ENCODE assay signal across 12 cellular contexts in genomic region chr2:112622528-112622849, GRCh38. TPM values are rescaled to one million over a fixed set of nuclear protein-coding genes. Genes with fewer than 3 reads are reported as not detected.
DNase-seq lines count a peak whose midpoint lies in the region; ATAC-seq, FAIRE-seq and TF ChIP-seq lines count a peak whose summit lies in the region.
"Had no signal": no experiment of that assay in that cellular context is flagged by ENCODE, and none has a peak within 500 bp of the region (broad histone marks: within the 10 kb centered on the region; RNA-seq: fewer than 3 reads in every experiment).

No MANE protein-coding gene starts in this region.

- H3K27me3 Mint-ChIP-seq in Calu3 (ENCODE audit: unreplicated experiment), result no peaks in the 10 kb centered on the region

- no peak for FAIRE-seq in H54 (lab: Jason Lieb, UNC)

- no peak for TF ChIP-seq POLR2A in breast epithelium (IDR thresholded peaks at IDR 0.05)
- TF ChIP-seq POLR2A in H54 (IDR thresholded peaks at IDR 0.05; ENCODE audit: low read depth, low read length), result no peak

- H3K27ac ChIP-seq in breast epithelium (peak overlapping the region; percentile 45 to 92), mesendoderm (ENCODE audit: low read depth, low read length) (no peak overlapping the region)

- H3K36me3 ChIP-seq in MG63 (no peaks in the 10 kb centered on the region), breast epithelium (no peaks in the 10 kb centered on the region), mesendoderm (ENCODE audit: control insufficient read depth, insufficient read depth, low read length) (no peaks in the 10 kb centered on the region)

- no peaks in the 10 kb centered on the region for H3K79me2 ChIP-seq in mesendoderm (ENCODE audit: control insufficient read depth, insufficient read depth, low read length)

- no peak overlapping the region for H3K4me3 Mint-ChIP-seq in Calu3 (ENCODE audit: low read depth, unreplicated experiment)

- H3K9me3 ChIP-seq in MG63, result no peaks in the 10 kb centered on the region
- H3K9me3 ChIP-seq in breast epithelium, result no peaks in the 10 kb centered on the region

- no peak overlapping the region for H3K4ac ChIP-seq in mesendoderm (ENCODE audit: low read depth, low read length)

- H3K27me3 ChIP-seq in MG63 (no peaks in the 10 kb centered on the region), breast epithelium (no peaks in the 10 kb centered on the region), mesendoderm (ENCODE audit: insufficient read depth, low read length, poor library complexity) (no peaks in the 10 kb centered on the region)

- H3K36me3 Mint-ChIP-seq in Calu3 (ENCODE audit: insufficient read depth, unreplicated experiment), result peaks cover 7% of the 10 kb centered on the region

- H2BK120ac ChIP-seq in mesendoderm (ENCODE audit: low read depth, low read length), result no peak overlapping the region

- ATAC-seq in GM21825 (IDR thresholded peaks at IDR 0.05; ENCODE audit: unreplicated experiment), result no peak
- no peak for ATAC-seq in HG03354 (IDR thresholded peaks at IDR 0.05; ENCODE audit: poor library complexity, severe bottlenecking, unreplicated experiment)

- H3K9me3 Mint-ChIP-seq in Calu3 (ENCODE audit: low read depth, unreplicated experiment), result no peaks in the 10 kb centered on the region

- H3K4me1 ChIP-seq in breast epithelium, result peaks cover 0 to 11% of the 10 kb centered on the region in 2 donors
- no peaks in the 10 kb centered on the region for H3K4me1 ChIP-seq in mesendoderm (ENCODE audit: control insufficient read depth, low read depth, low read length)

- BruUV-seq in Calu3 (replicated peaks; lab: Mats Ljungman, UMichigan), result no TSS peak

- H3K4me3 ChIP-seq in MG63 (peak overlapping the region; percentile 26), breast epithelium (no peak overlapping the region), mesendoderm (ENCODE audit: low read length) (no peak overlapping the region)

- no peak overlapping the region for H2AK5ac ChIP-seq in mesendoderm (ENCODE audit: low read length)

- no peak overlapping the region for H2BK15ac ChIP-seq in mesendoderm (replicated peaks; ENCODE audit: low read depth)

- peaks cover 20% of the 10 kb centered on the region for H3K4me1 Mint-ChIP-seq in Calu3 (ENCODE audit: low read depth, unreplicated experiment)

- no peak overlapping the region for H2BK5ac ChIP-seq in mesendoderm (ENCODE audit: low read length)

- intact Hi-C loops in breast epithelium (cut with DNase I; ENCODE audit: low total_unique reads), result loop anchor here (10.0 kb wide), 1 partner anchor 332 kb away; no protein-coding TSS in a partner anchor
- intact Hi-C loops in Calu3 (cut with micrococcal nuclease; ENCODE audit: unreplicated experiment), result no loop called here

- no peak overlapping the region for H3K4me2 ChIP-seq in mesendoderm (ENCODE audit: low read length)

- H3K9ac ChIP-seq in mesendoderm (ENCODE audit: low read length), result no peak overlapping the region

- DNase-seq in AG20443 (ENCODE audit: low spot score) (peak; percentile 70), MG63 (peak; percentile 53), breast epithelium (ENCODE audit: low spot score in 2 of 2) (no peak), mesendoderm (no peak), Calu3 (no peak), H54 (ENCODE audit: insufficient read length, low spot score) (no peak)
- DNase-seq: activated CD4-positive, CD25-positive, alpha-beta regulatory T cell treated with anti-CD3 and anti-CD28 coated beads, Interleukin-2, amount 50 U/mL, for 72 hours; NCI-H1092; stimulated activated CD4-positive, alpha-beta T cell treated with anti-CD3 and anti-CD28 coated beads, Interleukin-4, amount 100 ng/mL, for 4 hours; substantia nigra had no signal

- CTCF ChIA-PET in Calu3 (lab: Charles Lee), result no interaction called here

- H4K8ac ChIP-seq in mesendoderm (ENCODE audit: low read depth, low read length), result no peak overlapping the region

- no peak overlapping the region for H4K5ac ChIP-seq in mesendoderm (ENCODE audit: low read length)

- H3K18ac ChIP-seq in mesendoderm (ENCODE audit: low read length), result no peak overlapping the region

- TF ChIP-seq CTCF in breast epithelium (IDR thresholded peaks at IDR 0.05) (no peak), Calu3 (IDR thresholded peaks at IDR 0.05; ENCODE audit: unreplicated experiment) (no peak)

- no peak overlapping the region for H3K27ac Mint-ChIP-seq in Calu3 (ENCODE audit: unreplicated experiment)

- no CpG with 5 or more reads among the region's 3 CpGs for WGBS in mesendoderm (ENCODE audit: extremely low coverage, insufficient coverage, low lambda C conversion rate)

- H3K79me1 ChIP-seq in mesendoderm (ENCODE audit: low read length), result no peaks in the 10 kb centered on the region

- H3K23ac ChIP-seq in mesendoderm (ENCODE audit: low read length), result peak overlapping the region; percentile 56

- no peak overlapping the region for H3K56ac ChIP-seq in mesendoderm (ENCODE audit: low read length)

RNA-seq across cellular contexts. Expression of gene SLC20A1, which starts 23.2 kb away (rescaled TPM):
- total RNA-seq in MG63 (2014; rRNA removed; shearing (Covaris generic); ENCODE audit: low replicate concordance), result 117 and 129 TPM in 2 replicates
- 10 to 100 TPM; 26.1 to 46.8 (median 42.6) TPM for total RNA-seq in breast epithelium
- 69.0 TPM for polyA plus RNA-seq in mesendoderm (2013, experiment 1 of 2)
- 68.0 TPM for polyA plus RNA-seq in mesendoderm (2013, experiment 2 of 2)
- 71.7 and 84.5 TPM in 2 replicates for total RNA-seq in Calu3 (2022)

RNA-seq across cellular contexts. Expression of gene CHCHD5, which starts 38.1 kb away (rescaled TPM):
- total RNA-seq in MG63 (2014; rRNA removed; shearing (Covaris generic); ENCODE audit: low replicate concordance), result 1.7 and 20.0 TPM in 2 replicates
- total RNA-seq in breast epithelium, result 10 to 100 TPM; 19.0 to 20.2 (median 19.5) TPM
- polyA plus RNA-seq in mesendoderm (2013, experiment 1 of 2), result 22.8 TPM
- 23.4 TPM for polyA plus RNA-seq in mesendoderm (2013, experiment 2 of 2)
- 18.0 and 20.1 TPM in 2 replicates for total RNA-seq in Calu3 (2022)

Comparison
In these comparisons a context has a peak if more than half of its experiments do, and no peak if none do; other contexts are left out.
1. DNase-seq: peak in AG20443 (single experiment) and MG63 (single experiment); none in breast epithelium (0 of 2), mesendoderm (single experiment), Calu3 (single experiment) and H54 (single experiment).